Comparison of ENCODE assay signal across 15 cellular contexts in genomic region chr14:21796912-21797311, GRCh38.
DNase-seq lines count a peak whose midpoint lies in the region; TF ChIP-seq lines count a peak whose summit lies in the region.
"Had no signal": no experiment of that assay in that cellular context is flagged by ENCODE, and none has a peak within 500 bp of the region (broad histone marks: within the 10 kb centered on the region; RNA-seq: fewer than 3 reads in every experiment).

No MANE protein-coding gene starts in this region.

- TF ChIP-seq POLR2A in esophagus squamous epithelium (IDR thresholded peaks at IDR 0.05), result no peak

- POLR2A ChIA-PET in activated CD4-positive, alpha-beta memory T cell treated with anti-CD3 and anti-CD28 coated beads for 36 hours (lab: Charles Lee), result no interaction called here
- POLR2A ChIA-PET in MCF 10A (lab: Yijun Ruan, JAX), result no interaction called here

- H3K27ac Mint-ChIP-seq in activated CD4-positive, alpha-beta memory T cell treated with anti-CD3 and anti-CD28 coated beads for 36 hours, result peak overlapping the region; percentile 38
- no peak overlapping the region for H3K27ac Mint-ChIP-seq in MCF 10A (ENCODE audit: low read depth, unreplicated experiment)
- H3K27ac Mint-ChIP-seq: natural killer cell treated with Interleukin-12 subunit alpha and Interleukin-12 subunit beta and Interleukin-15 and Interleukin-18, amount 100 ng/mL, for 72 hours had no signal

- CTCF ChIA-PET in activated CD4-positive, alpha-beta memory T cell treated with anti-CD3 and anti-CD28 coated beads for 36 hours (lab: Charles Lee), result no interaction called here
- CTCF ChIA-PET in MCF 10A (lab: Yijun Ruan, JAX), result no interaction called here

- peak overlapping the region; percentile 58 for H3K4me3 Mint-ChIP-seq in activated CD4-positive, alpha-beta memory T cell treated with anti-CD3 and anti-CD28 coated beads for 36 hours
- H3K4me3 Mint-ChIP-seq in MCF 10A (ENCODE audit: unreplicated experiment), result no peak overlapping the region
- H3K4me3 Mint-ChIP-seq: central memory CD8-positive, alpha-beta T cell; natural killer cell treated with Interleukin-12 subunit alpha and Interleukin-12 subunit beta and Interleukin-15 and Interleukin-18, amount 100 ng/mL, for 72 hours had no signal

- intact Hi-C loops in activated CD4-positive, alpha-beta memory T cell treated with anti-CD3 and anti-CD28 coated beads for 36 hours (cut with micrococcal nuclease), result no loop called here
- intact Hi-C loops in esophagus squamous epithelium (cut with DNase I), result no loop called here
- intact Hi-C loops in MCF 10A (cut with micrococcal nuclease), result no loop called here

- TF ChIP-seq CTCF in esophagus squamous epithelium (IDR thresholded peaks at IDR 0.05) (no peak), MCF 10A (IDR thresholded peaks at IDR 0.05; ENCODE audit: unreplicated experiment) (no peak)

- H3K9me3 Mint-ChIP-seq in activated CD4-positive, alpha-beta memory T cell treated with anti-CD3 and anti-CD28 coated beads for 36 hours, result peaks cover 9% of the 10 kb centered on the region
- H3K9me3 Mint-ChIP-seq in MCF 10A (ENCODE audit: unreplicated experiment), result no peaks in the 10 kb centered on the region
- H3K9me3 Mint-ChIP-seq: natural killer cell treated with Interleukin-12 subunit alpha and Interleukin-12 subunit beta and Interleukin-15 and Interleukin-18, amount 100 ng/mL, for 72 hours had no signal

- H3K36me3 Mint-ChIP-seq in activated CD4-positive, alpha-beta memory T cell treated with anti-CD3 and anti-CD28 coated beads for 36 hours, result no peaks in the 10 kb centered on the region
- no peaks in the 10 kb centered on the region for H3K36me3 Mint-ChIP-seq in MCF 10A (ENCODE audit: insufficient read depth, unreplicated experiment)
- H3K36me3 Mint-ChIP-seq: natural killer cell treated with Interleukin-12 subunit alpha and Interleukin-12 subunit beta and Interleukin-15 and Interleukin-18, amount 100 ng/mL, for 72 hours had no signal

- no peak overlapping the region for H3K27ac ChIP-seq in esophagus squamous epithelium
- H3K27ac ChIP-seq: 22Rv1, tibial artery had no signal

- WGBS in esophagus squamous epithelium, 2 donors, result 36 to 50% methylated on average over 2 of the region's 2 CpGs

- H3K4me3 ChIP-seq in esophagus squamous epithelium, result no peak overlapping the region
- H3K4me3 ChIP-seq: tibial artery had no signal

- H3K4me1 Mint-ChIP-seq in activated CD4-positive, alpha-beta memory T cell treated with anti-CD3 and anti-CD28 coated beads for 36 hours (ENCODE audit: low read depth), result no peaks in the 10 kb centered on the region
- H3K4me1 Mint-ChIP-seq in MCF 10A (ENCODE audit: insufficient read depth, unreplicated experiment), result no peaks in the 10 kb centered on the region
- H3K4me1 Mint-ChIP-seq: central memory CD8-positive, alpha-beta T cell had no signal

- BruUV-seq in MCF 10A (replicated peaks; lab: Mats Ljungman, UMichigan), result no TSS peak

- H3K27me3 ChIP-seq in esophagus squamous epithelium, result no peaks in the 10 kb centered on the region
- H3K27me3 ChIP-seq: tibial artery had no signal

- H3K27me3 Mint-ChIP-seq in activated CD4-positive, alpha-beta memory T cell treated with anti-CD3 and anti-CD28 coated beads for 36 hours, result peaks cover 3% of the 10 kb centered on the region
- H3K27me3 Mint-ChIP-seq in MCF 10A (ENCODE audit: insufficient read depth, unreplicated experiment), result peaks cover 83% of the 10 kb centered on the region

- no peaks in the 10 kb centered on the region for H3K4me1 ChIP-seq in esophagus squamous epithelium
- H3K4me1 ChIP-seq: tibial artery had no signal

- peak; percentile 31 for DNase-seq in NCI-H2171 treated with DMSO at 0.1 percent for 48 hours (lab: John Stamatoyannopoulos, UW)
- no peak for DNase-seq in NCI-H2171 (lab: John Stamatoyannopoulos, UW)
- peak; percentile 9 for DNase-seq in HT-29 (ENCODE audit: low spot score)
- peak; percentile 24 for DNase-seq in activated CD4-positive, alpha-beta memory T cell treated with anti-CD3 and anti-CD28 coated beads for 36 hours
- peak; percentile 9 for DNase-seq in iPS DF 4.7 (ENCODE audit: extremely low read depth, low spot score)
- DNase-seq in esophagus squamous epithelium (lab: John Stamatoyannopoulos, UW), result no peak
- DNase-seq in AG08396 (ENCODE audit: low spot score), result no peak
- no peak for DNase-seq in MCF 10A (ENCODE audit: unreplicated experiment)
- DNase-seq: kidney glomerular epithelial cell, NCI-H1105, NCI-H510A treated with DMSO at 0.1 percent for 48 hours, tibial artery had no signal

- peaks cover 0 to 9% (median 4%) of the 10 kb centered on the region in 3 donors for H3K9me3 ChIP-seq in esophagus squamous epithelium
- H3K9me3 ChIP-seq: tibial artery had no signal

- H3K36me3 ChIP-seq in esophagus squamous epithelium, result no peaks in the 10 kb centered on the region
- H3K36me3 ChIP-seq: tibial artery had no signal

Comparison
In these comparisons a context has a peak if more than half of its experiments do, and no peak if none do; other contexts are left out.
1. DNase-seq: peak in NCI-H2171 treated with DMSO at 0.1 percent for 48 hours (single experiment), HT-29 (single experiment), activated CD4-positive, alpha-beta memory T cell treated with anti-CD3 and anti-CD28 coated beads for 36 hours (single experiment) and iPS DF 4.7 (single experiment); none in NCI-H2171 (single experiment), esophagus squamous epithelium (single experiment), AG08396 (single experiment) and MCF 10A (single experiment).